ENCODE assay signal across 9 cellular contexts in genomic region chr3:5053021-5053831, GRCh38.
DNase-seq lines count a peak whose midpoint lies in the region; ATAC-seq and TF ChIP-seq lines count a peak whose summit lies in the region.
"Had no signal": no experiment of that assay in that cellular context is flagged by ENCODE, and none has a peak within 500 bp of the region (broad histone marks: within the 10 kb centered on the region; RNA-seq: fewer than 3 reads in every experiment).

No MANE protein-coding gene starts in this region.

- H3K4me1 Mint-ChIP-seq in activated CD4-positive, alpha-beta T cell treated with anti-CD3 and anti-CD28 coated beads for 36 hours, result peaks cover 33% of the 10 kb centered on the region

- H3K4me3 Mint-ChIP-seq in activated CD4-positive, alpha-beta T cell treated with anti-CD3 and anti-CD28 coated beads for 36 hours, result no peak overlapping the region

- H3K4me3 ChIP-seq in adipocyte (ENCODE audit: low read length) (no peak overlapping the region), lower lobe of right lung (no peak overlapping the region), testis (no peak overlapping the region)

- no peak for ATAC-seq in activated CD4-positive, alpha-beta T cell treated with anti-CD3 and anti-CD28 coated beads for 36 hours
- ATAC-seq in lower lobe of right lung, result peak; percentile 21 to 48

- H3K36me3 Mint-ChIP-seq in activated CD4-positive, alpha-beta T cell treated with anti-CD3 and anti-CD28 coated beads for 36 hours (ENCODE audit: low read depth), result no peaks in the 10 kb centered on the region

- POLR2A ChIA-PET in activated CD4-positive, alpha-beta T cell treated with anti-CD3 and anti-CD28 coated beads for 36 hours (lab: Charles Lee), result interaction anchor here (0.7 kb wide), 1 partner anchor 11 kb away, joined by 3 read pairs; no protein-coding TSS in a partner anchor

- DNase-seq in activated CD4-positive, alpha-beta T cell treated with anti-CD3 and anti-CD28 coated beads for 36 hours, result no peak
- no peak for DNase-seq in activated CD4-positive, alpha-beta T cell treated with anti-CD3 and anti-CD28 coated beads for 48 hours
- DNase-seq in adipocyte (ENCODE audit: low read depth), result peak; percentile 64
- DNase-seq in lower lobe of right lung, result peak; percentile 74
- DNase-seq in NCI-H2196 treated with DMSO at 0.1 percent for 48 hours (lab: John Stamatoyannopoulos, UW; ENCODE audit: unreplicated experiment), result no peak
- no peak for DNase-seq in NAMALWA (ENCODE audit: low spot score)
- DNase-seq in testis, result no peak
- DNase-seq: NK-92 treated with Interleukin-12 subunit alpha and Interleukin-12 subunit beta, amount 100 ng/mL, for 24 hours had no signal

- intact Hi-C loops in activated CD4-positive, alpha-beta T cell treated with anti-CD3 and anti-CD28 coated beads for 36 hours (cut with DNase I, micrococcal nuclease), result no loop called here
- intact Hi-C loops in lower lobe of right lung (cut with DNase I) (loop anchor here (10.0 kb wide), 1 partner anchor 338 kb away; no protein-coding TSS in a partner anchor), testis (cut with DNase I; ENCODE audit: low total_unique reads) (no loop called here)

- 81% methylated on average over 7 of the region's 7 CpGs for WGBS in testis, 2 donors

- peak overlapping the region; percentile 58 for H3K27ac Mint-ChIP-seq in activated CD4-positive, alpha-beta T cell treated with anti-CD3 and anti-CD28 coated beads for 36 hours

- H3K27ac ChIP-seq in lower lobe of right lung (peak overlapping the region; percentile 64), temporal lobe (ENCODE audit: low read depth, low read length) (peak overlapping the region; percentile 5), testis (no peak overlapping the region)

- H3K27me3 Mint-ChIP-seq in activated CD4-positive, alpha-beta T cell treated with anti-CD3 and anti-CD28 coated beads for 36 hours, result no peaks in the 10 kb centered on the region

- H3K9me3 ChIP-seq in adipocyte (ENCODE audit: control insufficient read depth, low read length) (no peaks in the 10 kb centered on the region), lower lobe of right lung (no peaks in the 10 kb centered on the region), testis (no peaks in the 10 kb centered on the region)

- H3K9ac ChIP-seq in adipocyte (ENCODE audit: low read length), result no peak overlapping the region

- no peaks in the 10 kb centered on the region for H3K27me3 ChIP-seq in adipocyte (replicated peaks; ENCODE audit: control insufficient read depth, insufficient read depth, low read length)
- no peaks in the 10 kb centered on the region for H3K27me3 ChIP-seq in lower lobe of right lung (ENCODE audit: low read depth)
- no peaks in the 10 kb centered on the region for H3K27me3 ChIP-seq in testis

- TF ChIP-seq CTCF in lower lobe of right lung (IDR thresholded peaks at IDR 0.05) (no peak), testis (IDR thresholded peaks at IDR 0.05) (no peak)

- peaks cover 22% of the 10 kb centered on the region for H3K4me1 ChIP-seq in adipocyte (ENCODE audit: control insufficient read depth, insufficient read depth, low read length)
- peaks cover 28% of the 10 kb centered on the region for H3K4me1 ChIP-seq in lower lobe of right lung
- no peaks in the 10 kb centered on the region for H3K4me1 ChIP-seq in testis

- no peaks in the 10 kb centered on the region for H3K9me3 Mint-ChIP-seq in activated CD4-positive, alpha-beta T cell treated with anti-CD3 and anti-CD28 coated beads for 36 hours (ENCODE audit: low read depth)

- CTCF ChIA-PET in activated CD4-positive, alpha-beta T cell treated with anti-CD3 and anti-CD28 coated beads for 36 hours (lab: Charles Lee), result interaction anchor here (0.6 to 11.5 kb wide), 7 partner anchors 30 to 384 kb away, joined by 3 to 190 read pairs (median 3); no protein-coding TSS in a partner anchor

- H3K36me3 ChIP-seq in adipocyte (ENCODE audit: control insufficient read depth, insufficient read depth, low read length, severe bottlenecking) (no peaks in the 10 kb centered on the region), lower lobe of right lung (no peaks in the 10 kb centered on the region), testis (ENCODE audit: low read depth, missing control alignments) (no peaks in the 10 kb centered on the region)

- TF ChIP-seq POLR2A in testis (IDR thresholded peaks at IDR 0.05), result no peak

Comparison
In these comparisons a context has a peak if more than half of its experiments do, and no peak if none do; other contexts are left out.
1. DNase-seq: peak in adipocyte (single experiment) and lower lobe of right lung (single experiment); none in activated CD4-positive, alpha-beta T cell treated with anti-CD3 and anti-CD28 coated beads for 36 hours (single experiment), activated CD4-positive, alpha-beta T cell treated with anti-CD3 and anti-CD28 coated beads for 48 hours (single experiment), NCI-H2196 treated with DMSO at 0.1 percent for 48 hours (single experiment), NAMALWA (single experiment) and testis (single experiment).
2. H3K27ac ChIP-seq: peak in lower lobe of right lung (single experiment) and temporal lobe (single experiment); none in testis (0 of 2).